In genomic region chr6:169789944-169790927, GRCh38 we compare ENCODE assay signal across 1 cellular context.
A peak's percentile ranks its signal among the peaks of the same experiment; 100 is the strongest.
TF ChIP-seq lines count a peak whose summit lies in the region.

No MANE protein-coding gene starts in this region.

TF ChIP-seq in IMR-90, 13 proteins besides CTCF, POLR2A, EP300 and RAD21:
- peak; percentile 82 for TF ChIP-seq SMC3 (IDR thresholded peaks at IDR 0.05; ENCODE audit: low read depth, low read length)
- TF ChIP-seq NFE2L2 (IDR thresholded peaks at IDR 0.05; ENCODE audit: low read depth, low read length): no peak
- 0 out of 2 replicates have a peak, but pooled peaks have one; percentile 17 for TF ChIP-seq MXI1 (IDR thresholded peaks at IDR 0.05; ENCODE audit: borderline replicate concordance, low read depth, low read length)
- TF ChIP-seq BHLHE40 (IDR thresholded peaks at IDR 0.05; ENCODE audit: low read depth, low read length): peak; percentile 81; the same call in 1 of the 2 replicates
- no peak for TF ChIP-seq FOS (IDR thresholded peaks at IDR 0.05; ENCODE audit: low read depth, low read length)
- no peak for TF ChIP-seq RFX5 (IDR thresholded peaks at IDR 0.05; ENCODE audit: low read depth, low read length)
- no peak for TF ChIP-seq CEBPB (IDR thresholded peaks at IDR 0.05; ENCODE audit: low read depth, low read length)
- no peak for TF ChIP-seq MAZ (IDR thresholded peaks at IDR 0.05; ENCODE audit: borderline replicate concordance, low read depth, low read length)
- TF ChIP-seq ELK1 (IDR thresholded peaks at IDR 0.05; ENCODE audit: borderline replicate concordance, low read depth, low read length): no peak
- no peak for TF ChIP-seq CHD1 (IDR thresholded peaks at IDR 0.05; ENCODE audit: low read depth, low read length)
- no peak for TF ChIP-seq MAFK (IDR thresholded peaks at IDR 0.05; ENCODE audit: low read depth, low read length)
- TF ChIP-seq USF2 (IDR thresholded peaks at IDR 0.05; ENCODE audit: low read depth, low read length): no peak
- no peak for TF ChIP-seq RCOR1 (IDR thresholded peaks at IDR 0.05; ENCODE audit: insufficient replicate concordance, low read length)
